Comparison of ENCODE assay signal across 9 cellular contexts in the genomic region with DNA sequence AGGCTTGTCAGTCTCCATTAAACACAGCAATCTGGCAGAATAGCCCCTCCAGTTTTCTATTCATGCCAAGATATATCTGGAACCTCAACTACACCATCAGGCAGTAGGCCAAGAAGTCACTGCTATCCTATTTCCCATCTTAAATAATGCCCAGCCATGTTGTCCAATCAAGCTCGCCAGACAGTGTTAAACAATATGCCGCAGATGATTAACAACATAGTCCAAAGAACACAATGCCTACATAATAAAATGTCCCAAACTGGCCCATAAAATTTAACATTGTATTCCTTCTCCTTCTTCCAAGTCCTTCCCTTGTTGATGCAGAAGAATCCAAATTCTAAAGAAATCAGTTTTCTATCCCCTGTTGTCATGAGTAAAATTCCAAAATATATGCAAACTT.
"Had no signal": no experiment of that assay in that cellular context is flagged by ENCODE, and none has a peak within 500 bp of the region (broad histone marks: within the 10 kb centered on the region; RNA-seq: fewer than 3 reads in every experiment).

No MANE protein-coding gene starts in this region.

- H3K36me3 ChIP-seq: HAP-1 had no signal

- H3K27ac ChIP-seq: GM23248 had no signal

- H2AFZ ChIP-seq: GM23248, GM23338 had no signal

- H3K4me3 ChIP-seq: GM23248, GM23338, HAP-1 had no signal

- H3K27ac Mint-ChIP-seq: GM23338, H9, HFFc6 had no signal

- H3K4me1 Mint-ChIP-seq: GM23338, H9 had no signal

- H3K9me3 ChIP-seq: HAP-1 had no signal

- ATAC-seq: GM23338, HCT116 had no signal

- H3K9ac ChIP-seq: GM23248 had no signal

- DNase-seq: GM23248, GOT3, H7, H9, HCEC 1CT, HFFc6 had no signal

- H3K4me1 ChIP-seq: HAP-1 had no signal

- H3K4me2 ChIP-seq: GM23338 had no signal

- H3K4me3 Mint-ChIP-seq: GM23338, H9, HFFc6 had no signal
